In the genomic region with DNA sequence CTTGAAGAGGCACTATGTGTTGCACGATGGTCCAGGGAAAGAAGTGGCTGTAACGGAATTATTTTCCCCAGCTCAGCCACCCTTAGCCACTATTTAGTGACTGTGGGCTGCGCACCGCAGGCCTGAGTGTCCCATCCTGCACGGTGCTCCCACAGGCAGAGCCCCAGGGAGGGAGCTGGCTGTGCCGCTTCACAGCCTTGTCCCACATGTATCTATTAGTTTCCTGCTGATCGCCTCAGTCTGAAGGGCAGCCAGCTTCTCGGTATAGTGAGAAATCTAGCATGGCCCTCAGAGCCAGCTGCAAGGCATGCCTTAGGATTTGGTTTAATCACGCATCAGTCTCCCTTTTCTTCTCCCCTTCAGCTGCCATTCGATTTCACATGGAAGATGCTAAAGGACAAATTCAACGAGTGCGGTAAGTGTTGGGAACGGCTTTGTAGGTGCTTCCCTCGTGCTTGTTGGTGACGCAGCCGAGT, we compare ENCODE assay signal across 1 cellular context.
TF ChIP-seq lines count a peak whose summit lies in the region.

No MANE protein-coding gene starts in this region.

TF ChIP-seq in GM23338, 12 proteins besides CTCF, POLR2A, EP300 and RAD21:
- TF ChIP-seq POLR2AphosphoS5 (IDR thresholded peaks at IDR 0.05; ENCODE audit: low read depth) (0 out of 2 replicates have a peak, but pooled peaks have one; percentile 10), JUNB (IDR thresholded peaks at IDR 0.05; ENCODE audit: unreplicated experiment) (no peak), CREB1 (CRISPR knock-in tag; IDR thresholded peaks at IDR 0.05; ENCODE audit: low read depth) (no peak)
- TF ChIP-seq, protein P1, sequence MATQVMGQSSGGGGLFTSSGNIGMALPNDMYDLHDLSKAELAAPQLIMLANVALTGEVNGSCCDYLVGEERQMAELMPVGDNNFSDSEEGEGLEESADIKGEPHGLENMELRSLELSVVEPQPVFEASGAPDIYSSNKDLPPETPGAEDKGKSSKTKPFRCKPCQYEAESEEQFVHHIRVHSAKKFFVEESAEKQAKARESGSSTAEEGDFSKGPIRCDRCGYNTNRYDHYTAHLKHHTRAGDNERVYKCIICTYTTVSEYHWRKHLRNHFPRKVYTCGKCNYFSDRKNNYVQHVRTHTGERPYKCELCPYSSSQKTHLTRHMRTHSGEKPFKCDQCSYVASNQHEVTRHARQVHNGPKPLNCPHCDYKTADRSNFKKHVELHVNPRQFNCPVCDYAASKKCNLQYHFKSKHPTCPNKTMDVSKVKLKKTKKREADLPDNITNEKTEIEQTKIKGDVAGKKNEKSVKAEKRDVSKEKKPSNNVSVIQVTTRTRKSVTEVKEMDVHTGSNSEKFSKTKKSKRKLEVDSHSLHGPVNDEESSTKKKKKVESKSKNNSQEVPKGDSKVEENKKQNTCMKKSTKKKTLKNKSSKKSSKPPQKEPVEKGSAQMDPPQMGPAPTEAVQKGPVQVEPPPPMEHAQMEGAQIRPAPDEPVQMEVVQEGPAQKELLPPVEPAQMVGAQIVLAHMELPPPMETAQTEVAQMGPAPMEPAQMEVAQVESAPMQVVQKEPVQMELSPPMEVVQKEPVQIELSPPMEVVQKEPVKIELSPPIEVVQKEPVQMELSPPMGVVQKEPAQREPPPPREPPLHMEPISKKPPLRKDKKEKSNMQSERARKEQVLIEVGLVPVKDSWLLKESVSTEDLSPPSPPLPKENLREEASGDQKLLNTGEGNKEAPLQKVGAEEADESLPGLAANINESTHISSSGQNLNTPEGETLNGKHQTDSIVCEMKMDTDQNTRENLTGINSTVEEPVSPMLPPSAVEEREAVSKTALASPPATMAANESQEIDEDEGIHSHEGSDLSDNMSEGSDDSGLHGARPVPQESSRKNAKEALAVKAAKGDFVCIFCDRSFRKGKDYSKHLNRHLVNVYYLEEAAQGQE (IDR thresholded peaks at IDR 0.05; ENCODE audit: unreplicated experiment): no peak
TF ChIP-seq in GM23338: peak in this region for 1.
